22 cellular contexts compared by ENCODE assay signal in genomic region chr10:4370376-4370775, GRCh38.
DNase-seq lines count a peak whose midpoint lies in the region; ATAC-seq, FAIRE-seq and TF ChIP-seq lines count a peak whose summit lies in the region.
"Had no signal": no experiment of that assay in that cellular context is flagged by ENCODE, and none has a peak within 500 bp of the region (broad histone marks: within the 10 kb centered on the region; RNA-seq: fewer than 3 reads in every experiment).

No MANE protein-coding gene starts in this region.

- in situ Hi-C loops in GM13977 (cut with MboI; ENCODE audit: low pct_unique_long_range_greater_than_20kb, low sequenced_read_pairs, unreplicated experiment), result no loop called here

- no peak for ATAC-seq in GM23338
- ATAC-seq in naive thymus-derived CD8-positive, alpha-beta T cell, result no peak
- ATAC-seq: A549, GM12878, HepG2, PC-3 had no signal

- H3K27me3 Mint-ChIP-seq in GM23338 (ENCODE audit: insufficient read depth, low read depth, poor library complexity) (no peaks in the 10 kb centered on the region), astrocyte (ENCODE audit: low read depth, unreplicated experiment) (no peaks in the 10 kb centered on the region), nephron progenitor cell (ENCODE audit: low read depth, poor library complexity) (no peaks in the 10 kb centered on the region)
- H3K27me3 Mint-ChIP-seq in naive thymus-derived CD8-positive, alpha-beta T cell, result peaks cover 0 to 5% (median 0%) of the 10 kb centered on the region in 5 donors

- H3K4me2 ChIP-seq in GM23338, result no peak overlapping the region
- H3K4me2 ChIP-seq in astrocyte (ENCODE audit: low read length), result no peak overlapping the region
- H3K4me2 ChIP-seq in fibroblast of lung (ENCODE audit: extremely low read depth, insufficient read depth, low read length), result no peak overlapping the region
- H3K4me2 ChIP-seq: A549, KMS-11 had no signal

- H3K27ac ChIP-seq in GM23338 (ENCODE audit: low read depth), result no peak overlapping the region
- H3K27ac ChIP-seq in astrocyte (ENCODE audit: low read depth, low read length), result no peak overlapping the region
- H3K27ac ChIP-seq in fibroblast of lung (ENCODE audit: insufficient read depth, low read length), result no peak overlapping the region
- H3K27ac ChIP-seq: A549, KMS-11, RWPE1 had no signal

- no peaks in the 10 kb centered on the region for H3K4me1 Mint-ChIP-seq in GM23338
- H3K4me1 Mint-ChIP-seq in astrocyte (ENCODE audit: low read depth, unreplicated experiment), result peaks cover 8% of the 10 kb centered on the region
- H3K4me1 Mint-ChIP-seq in nephron progenitor cell, result peaks cover 41% of the 10 kb centered on the region
- no peaks in the 10 kb centered on the region for H3K4me1 Mint-ChIP-seq in naive thymus-derived CD8-positive, alpha-beta T cell
- H3K4me1 Mint-ChIP-seq: CD4-positive, alpha-beta memory T cell had no signal

- H4K20me1 ChIP-seq in GM23338 (replicated peaks; ENCODE audit: insufficient read depth) (no peaks in the 10 kb centered on the region), astrocyte (ENCODE audit: insufficient read depth, low read length) (no peaks in the 10 kb centered on the region), fibroblast of lung (ENCODE audit: control insufficient read depth, extremely low read depth, insufficient read depth, low read length) (no peaks in the 10 kb centered on the region)

- H3K79me2 ChIP-seq in GM23338 (replicated peaks; ENCODE audit: insufficient read depth) (no peaks in the 10 kb centered on the region), astrocyte (ENCODE audit: insufficient read depth, low read length) (no peaks in the 10 kb centered on the region), fibroblast of lung (ENCODE audit: control insufficient read depth, insufficient read depth, low read length) (no peaks in the 10 kb centered on the region)

- H3K4me3 Mint-ChIP-seq in GM23338, result no peak overlapping the region
- no peak overlapping the region for H3K4me3 Mint-ChIP-seq in astrocyte (ENCODE audit: unreplicated experiment)
- H3K4me3 Mint-ChIP-seq in nephron progenitor cell, result peak overlapping the region; percentile 3
- no peak overlapping the region for H3K4me3 Mint-ChIP-seq in naive thymus-derived CD8-positive, alpha-beta T cell
- H3K4me3 Mint-ChIP-seq: CD4-positive, alpha-beta memory T cell had no signal

- H3K36me3 ChIP-seq in GM23338 (ENCODE audit: insufficient read depth) (no peaks in the 10 kb centered on the region), astrocyte (ENCODE audit: insufficient read depth, low read length) (no peaks in the 10 kb centered on the region), fibroblast of lung (ENCODE audit: control insufficient read depth, insufficient read depth, low read length) (no peaks in the 10 kb centered on the region)

- H3K36me3 Mint-ChIP-seq in GM23338 (ENCODE audit: low read depth) (no peaks in the 10 kb centered on the region), astrocyte (ENCODE audit: low read depth, unreplicated experiment) (no peaks in the 10 kb centered on the region), nephron progenitor cell (ENCODE audit: low read depth) (no peaks in the 10 kb centered on the region)
- no peaks in the 10 kb centered on the region for H3K36me3 Mint-ChIP-seq in naive thymus-derived CD8-positive, alpha-beta T cell
- H3K36me3 Mint-ChIP-seq: CD4-positive, alpha-beta memory T cell had no signal

- no peaks in the 10 kb centered on the region for H3F3A ChIP-seq in GM23338 (replicated peaks; ENCODE audit: low read depth)

- no peak overlapping the region for H3K4me3 ChIP-seq in GM23338
- H3K4me3 ChIP-seq in astrocyte (ENCODE audit: insufficient read depth, low read depth, low read length), result no peak overlapping the region
- no peak overlapping the region for H3K4me3 ChIP-seq in fibroblast of lung (replicated peaks in 1 of 4; ENCODE audit: control extremely low read depth in 1 of 4, insufficient read depth in 1 of 4, low read depth in 3 of 4, low read length in 4 of 4)
- H3K4me3 ChIP-seq: A549, GM12878 had no signal

- H3K9me3 ChIP-seq in astrocyte (ENCODE audit: insufficient read depth, low read depth, low read length) (no peaks in the 10 kb centered on the region), fibroblast of lung (ENCODE audit: control insufficient read depth, insufficient read depth, low read depth, low read length) (no peaks in the 10 kb centered on the region)
- H3K9me3 ChIP-seq: A549 had no signal

- POLR2A ChIA-PET in naive thymus-derived CD8-positive, alpha-beta T cell (lab: Charles Lee), result no interaction called here

- H3K27ac Mint-ChIP-seq in GM23338 (no peak overlapping the region), astrocyte (ENCODE audit: unreplicated experiment) (no peak overlapping the region), nephron progenitor cell (peak overlapping the region; percentile 90)
- H3K27ac Mint-ChIP-seq in naive thymus-derived CD8-positive, alpha-beta T cell, result no peak overlapping the region

- H3K4me1 ChIP-seq in GM23338 (ENCODE audit: insufficient read depth) (no peaks in the 10 kb centered on the region), astrocyte (ENCODE audit: insufficient read depth, low read length) (peaks cover 5% of the 10 kb centered on the region), fibroblast of lung (ENCODE audit: control insufficient read depth, extremely low read depth, insufficient read depth, low read length) (peaks cover 9% of the 10 kb centered on the region)
- H3K4me1 ChIP-seq: A549 had no signal

- DNase-seq in GM23338 (ENCODE audit: low spot score), result no peak
- peak; percentile 40 for DNase-seq in astrocyte (ENCODE audit: low read depth)
- peak; percentile 39 to 50 for DNase-seq in fibroblast of lung (ENCODE audit: low read depth in 2 of 2)
- DNase-seq in nephron progenitor cell, result no peak
- DNase-seq in naive thymus-derived CD8-positive, alpha-beta T cell, result no peak
- no peak for DNase-seq in 8988T
- DNase-seq in GM13977 (ENCODE audit: low spot score), result no peak
- DNase-seq in DMS114 treated with DMSO at 0.1 percent for 48 hours (lab: John Stamatoyannopoulos, UW; ENCODE audit: unreplicated experiment), result no peak
- DNase-seq: CD4-positive, alpha-beta memory T cell; EL; NCI-H1417; NCI-H187; NCI-H345; NCI-H526; PC-3; SIG-M5 had no signal

- peak overlapping the region; percentile 3; the same call in 1 of the 2 replicates for H2AFZ ChIP-seq in GM23338
- no peak overlapping the region for H2AFZ ChIP-seq in astrocyte (ENCODE audit: low read depth, low read length)
- H2AFZ ChIP-seq in fibroblast of lung (ENCODE audit: low read length), result no peak overlapping the region

- H3K9me3 Mint-ChIP-seq in GM23338 (no peaks in the 10 kb centered on the region; the same call in 2 of the 3 replicates), astrocyte (ENCODE audit: unreplicated experiment) (no peaks in the 10 kb centered on the region), nephron progenitor cell (peaks cover 9% of the 10 kb centered on the region)
- no peaks in the 10 kb centered on the region for H3K9me3 Mint-ChIP-seq in naive thymus-derived CD8-positive, alpha-beta T cell

- TF ChIP-seq CTCF in GM23338 (conservative IDR thresholded peaks at IDR 0.05; ENCODE audit: low read depth in 2 of 2) (no peak), astrocyte (IDR thresholded peaks at IDR 0.05; ENCODE audit: insufficient read depth, low read depth, low read length) (no peak), fibroblast of lung (conservative IDR thresholded peaks at IDR 0.05 in 1 of 2, IDR thresholded peaks at IDR 0.05 in 1 of 2; ENCODE audit: low read depth in 1 of 2, low read length in 2 of 2) (no peak), nephron progenitor cell (IDR thresholded peaks at IDR 0.05) (no peak), GM13977 (IDR thresholded peaks at IDR 0.05; ENCODE audit: extremely low read depth, insufficient read depth, missing control alignments) (no peak)

- H3K9me2 ChIP-seq in GM23338 (ENCODE audit: insufficient read depth), result no peaks in the 10 kb centered on the region

- H3K27me3 ChIP-seq in GM23338 (ENCODE audit: insufficient read depth) (no peaks in the 10 kb centered on the region), astrocyte (ENCODE audit: insufficient read depth, low read length) (no peaks in the 10 kb centered on the region), fibroblast of lung (ENCODE audit: control insufficient read depth, insufficient read depth, low read length) (no peaks in the 10 kb centered on the region)

- FAIRE-seq in astrocyte (lab: Jason Lieb, UNC), result no peak
- FAIRE-seq: A549, GM12878, GM18507, HepG2 had no signal

- no peak overlapping the region for H3K9ac ChIP-seq in astrocyte (ENCODE audit: low read length)
- H3K9ac ChIP-seq in fibroblast of lung (ENCODE audit: insufficient read depth, low read length), result no peak overlapping the region
- H3K9ac ChIP-seq: KMS-11 had no signal

TF ChIP-seq in GM23338, 12 proteins besides CTCF, POLR2A, EP300 and RAD21 (continues in another document):
- no peak for TF ChIP-seq ETS1 (IDR thresholded peaks at IDR 0.05)

Comparison
In these comparisons a context has a peak if more than half of its experiments do, and no peak if none do; other contexts are left out.
1. DNase-seq: peak in astrocyte (single experiment) and fibroblast of lung (2 of 2); none in GM23338 (single experiment), nephron progenitor cell (single experiment), naive thymus-derived CD8-positive, alpha-beta T cell (0 of 10), 8988T (single experiment), GM13977 (single experiment) and DMS114 treated with DMSO at 0.1 percent for 48 hours (single experiment).